In genomic region chr17:18855831-18856624, GRCh38 we compare ENCODE assay signal across 8 cellular contexts. TPM values are rescaled to one million over a fixed set of nuclear protein-coding genes. Genes with fewer than 3 reads are reported as not detected.
A peak's percentile ranks its signal among the peaks of the same experiment; 100 is the strongest.
DNase-seq lines count a peak whose midpoint lies in the region; ATAC-seq, FAIRE-seq and TF ChIP-seq lines count a peak whose summit lies in the region.

No MANE protein-coding gene starts in this region.

- peak overlapping the region in 1 of 2 donors; percentile 62 for H3K27ac ChIP-seq in small intestine (ENCODE audit: low read depth in 1 of 2, low read length in 1 of 2)

- H3K27me3 ChIP-seq in small intestine (ENCODE audit: control insufficient read depth in 2 of 2, insufficient read depth in 2 of 2, low read length in 2 of 2), result no peaks in the 10 kb centered on the region

- ATAC-seq in GM18909 (IDR thresholded peaks at IDR 0.05; ENCODE audit: poor library complexity, unreplicated experiment), result peak; percentile 68
- peak; percentile 78 for ATAC-seq in HG03159 (IDR thresholded peaks at IDR 0.05; ENCODE audit: unreplicated experiment)

- peak; percentile 96 for DNase-seq in AG08395 (ENCODE audit: low spot score)
- peak; percentile 93 for DNase-seq in NCI-H2227 (lab: John Stamatoyannopoulos, UW; ENCODE audit: unreplicated experiment)
- DNase-seq in cardiac fibroblast (ENCODE audit: low read depth in 2 of 2), result peak; percentile 94 to 95
- peak; percentile 95 for DNase-seq in iPS-NIHi7 (ENCODE audit: extremely low spot score)
- DNase-seq in small intestine, result peak; percentile 98

- FAIRE-seq in small intestine (lab: Jason Lieb, UNC), result no peak

- no peaks in the 10 kb centered on the region for H3K36me3 ChIP-seq in small intestine (ENCODE audit: control insufficient read depth in 2 of 2, insufficient read depth in 2 of 2, low read length in 2 of 2)

- WGBS in small intestine, 3 donors, result 0 to 1% (median 0%) methylated on average over 31 of the region's 31 CpGs

- H3K9me3 ChIP-seq in small intestine (ENCODE audit: control insufficient read depth, low read depth), result no peaks in the 10 kb centered on the region

- H3K4me3 ChIP-seq in WI38 (ENCODE audit: low read depth, low read length) (peak overlapping the region; percentile 80), cardiac fibroblast (replicated peaks in 1 of 2; ENCODE audit: low read depth in 2 of 2, low read length in 2 of 2) (peak overlapping the region; percentile 54 to 66), small intestine (ENCODE audit: low read depth in 1 of 2, low read length in 2 of 2) (peak overlapping the region in 1 of 2 donors; percentile 52)

- TF ChIP-seq CTCF in WI38 (IDR thresholded peaks at IDR 0.05; ENCODE audit: low read depth, low read length), result no peak
- TF ChIP-seq CTCF in cardiac fibroblast (IDR thresholded peaks at IDR 0.05; ENCODE audit: low read depth, low read length), result no peak

- peaks cover 0 to 2% of the 10 kb centered on the region in 2 donors for H3K4me1 ChIP-seq in small intestine (ENCODE audit: control insufficient read depth in 2 of 2, insufficient read depth in 1 of 2, low read depth in 1 of 2, low read length in 1 of 2)

RNA-seq across cellular contexts. Expression of gene PRPSAP2, which starts 1.9 kb away (rescaled TPM):
- 10 to 100 TPM; 30.2 to 30.9 (median 30.3) TPM for polyA plus RNA-seq in small intestine
